In the genomic region with DNA sequence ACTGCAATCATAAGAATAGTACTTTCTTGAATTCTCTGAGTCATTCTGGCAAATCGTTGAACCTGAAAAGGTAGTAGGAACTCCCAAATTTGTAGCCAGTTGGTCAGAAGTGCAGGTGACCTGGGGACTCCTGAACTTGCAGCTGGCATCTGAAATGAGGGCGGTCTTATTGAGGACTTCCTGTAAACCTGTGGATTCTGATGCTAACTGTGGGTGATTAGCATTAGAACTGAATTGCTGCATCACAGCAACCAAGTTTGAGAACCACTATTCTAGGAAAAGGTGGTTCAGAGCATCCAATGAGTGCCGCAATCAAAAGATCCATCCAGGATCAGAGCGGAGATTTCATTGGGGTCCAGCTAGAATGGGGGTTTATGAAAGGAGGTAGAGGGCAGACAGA, we compare ENCODE assay signal across 1 cellular context.
TF ChIP-seq lines count a peak whose summit lies in the region.

No MANE protein-coding gene starts in this region.

TF ChIP-seq in GM23338, 12 proteins besides CTCF, POLR2A, EP300 and RAD21:
- TF ChIP-seq ETS1 (IDR thresholded peaks at IDR 0.05) (no peak), STAT1 (IDR thresholded peaks at IDR 0.05; ENCODE audit: unreplicated experiment) (no peak), NANOG (IDR thresholded peaks at IDR 0.05; ENCODE audit: borderline replicate concordance) (peak; percentile 58; the same call in 1 of the 2 replicates), POLR2AphosphoS5 (IDR thresholded peaks at IDR 0.05; ENCODE audit: low read depth) (no peak), EZH2phosphoT487 (IDR thresholded peaks at IDR 0.05; ENCODE audit: unreplicated experiment) (no peak), JUNB (IDR thresholded peaks at IDR 0.05; ENCODE audit: unreplicated experiment) (no peak)
- TF ChIP-seq, protein P1, sequence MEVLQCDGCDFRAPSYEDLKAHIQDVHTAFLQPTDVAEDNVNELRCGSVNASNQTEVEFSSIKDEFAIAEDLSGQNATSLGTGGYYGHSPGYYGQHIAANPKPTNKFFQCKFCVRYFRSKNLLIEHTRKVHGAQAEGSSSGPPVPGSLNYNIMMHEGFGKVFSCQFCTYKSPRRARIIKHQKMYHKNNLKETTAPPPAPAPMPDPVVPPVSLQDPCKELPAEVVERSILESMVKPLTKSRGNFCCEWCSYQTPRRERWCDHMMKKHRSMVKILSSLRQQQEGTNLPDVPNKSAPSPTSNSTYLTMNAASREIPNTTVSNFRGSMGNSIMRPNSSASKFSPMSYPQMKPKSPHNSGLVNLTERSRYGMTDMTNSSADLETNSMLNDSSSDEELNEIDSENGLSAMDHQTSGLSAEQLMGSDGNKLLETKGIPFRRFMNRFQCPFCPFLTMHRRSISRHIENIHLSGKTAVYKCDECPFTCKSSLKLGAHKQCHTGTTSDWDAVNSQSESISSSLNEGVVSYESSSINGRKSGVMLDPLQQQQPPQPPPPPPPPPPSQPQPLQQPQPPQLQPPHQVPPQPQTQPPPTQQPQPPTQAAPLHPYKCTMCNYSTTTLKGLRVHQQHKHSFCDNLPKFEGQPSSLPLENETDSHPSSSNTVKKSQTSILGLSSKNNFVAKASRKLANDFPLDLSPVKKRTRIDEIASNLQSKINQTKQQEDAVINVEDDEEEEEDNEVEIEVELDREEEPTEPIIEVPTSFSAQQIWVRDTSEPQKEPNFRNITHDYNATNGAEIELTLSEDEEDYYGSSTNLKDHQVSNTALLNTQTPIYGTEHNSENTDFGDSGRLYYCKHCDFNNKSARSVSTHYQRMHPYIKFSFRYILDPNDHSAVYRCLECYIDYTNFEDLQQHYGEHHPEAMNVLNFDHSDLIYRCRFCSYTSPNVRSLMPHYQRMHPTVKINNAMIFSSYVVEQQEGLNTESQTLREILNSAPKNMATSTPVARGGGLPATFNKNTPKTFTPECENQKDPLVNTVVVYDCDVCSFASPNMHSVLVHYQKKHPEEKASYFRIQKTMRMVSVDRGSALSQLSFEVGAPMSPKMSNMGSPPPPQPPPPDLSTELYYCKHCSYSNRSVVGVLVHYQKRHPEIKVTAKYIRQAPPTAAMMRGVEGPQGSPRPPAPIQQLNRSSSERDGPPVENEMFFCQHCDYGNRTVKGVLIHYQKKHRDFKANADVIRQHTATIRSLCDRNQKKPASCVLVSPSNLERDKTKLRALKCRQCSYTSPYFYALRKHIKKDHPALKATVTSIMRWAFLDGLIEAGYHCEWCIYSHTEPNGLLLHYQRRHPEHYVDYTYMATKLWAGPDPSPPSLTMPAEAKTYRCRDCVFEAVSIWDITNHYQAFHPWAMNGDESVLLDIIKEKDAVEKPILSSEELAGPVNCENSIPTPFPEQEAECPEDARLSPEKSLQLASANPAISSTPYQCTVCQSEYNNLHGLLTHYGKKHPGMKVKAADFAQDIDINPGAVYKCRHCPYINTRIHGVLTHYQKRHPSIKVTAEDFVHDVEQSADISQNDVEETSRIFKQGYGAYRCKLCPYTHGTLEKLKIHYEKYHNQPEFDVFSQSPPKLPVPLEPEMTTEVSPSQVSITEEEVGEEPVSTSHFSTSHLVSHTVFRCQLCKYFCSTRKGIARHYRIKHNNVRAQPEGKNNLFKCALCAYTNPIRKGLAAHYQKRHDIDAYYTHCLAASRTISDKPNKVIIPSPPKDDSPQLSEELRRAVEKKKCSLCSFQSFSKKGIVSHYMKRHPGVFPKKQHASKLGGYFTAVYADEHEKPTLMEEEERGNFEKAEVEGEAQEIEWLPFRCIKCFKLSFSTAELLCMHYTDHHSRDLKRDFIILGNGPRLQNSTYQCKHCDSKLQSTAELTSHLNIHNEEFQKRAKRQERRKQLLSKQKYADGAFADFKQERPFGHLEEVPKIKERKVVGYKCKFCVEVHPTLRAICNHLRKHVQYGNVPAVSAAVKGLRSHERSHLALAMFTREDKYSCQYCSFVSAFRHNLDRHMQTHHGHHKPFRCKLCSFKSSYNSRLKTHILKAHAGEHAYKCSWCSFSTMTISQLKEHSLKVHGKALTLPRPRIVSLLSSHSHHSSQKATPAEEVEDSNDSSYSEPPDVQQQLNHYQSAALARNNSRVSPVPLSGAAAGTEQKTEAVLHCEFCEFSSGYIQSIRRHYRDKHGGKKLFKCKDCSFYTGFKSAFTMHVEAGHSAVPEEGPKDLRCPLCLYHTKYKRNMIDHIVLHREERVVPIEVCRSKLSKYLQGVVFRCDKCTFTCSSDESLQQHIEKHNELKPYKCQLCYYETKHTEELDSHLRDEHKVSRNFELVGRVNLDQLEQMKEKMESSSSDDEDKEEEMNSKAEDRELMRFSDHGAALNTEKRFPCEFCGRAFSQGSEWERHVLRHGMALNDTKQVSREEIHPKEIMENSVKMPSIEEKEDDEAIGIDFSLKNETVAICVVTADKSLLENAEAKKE (CRISPR knock-in tag; IDR thresholded peaks at IDR 0.05), result no peak
- TF ChIP-seq, protein P2, sequence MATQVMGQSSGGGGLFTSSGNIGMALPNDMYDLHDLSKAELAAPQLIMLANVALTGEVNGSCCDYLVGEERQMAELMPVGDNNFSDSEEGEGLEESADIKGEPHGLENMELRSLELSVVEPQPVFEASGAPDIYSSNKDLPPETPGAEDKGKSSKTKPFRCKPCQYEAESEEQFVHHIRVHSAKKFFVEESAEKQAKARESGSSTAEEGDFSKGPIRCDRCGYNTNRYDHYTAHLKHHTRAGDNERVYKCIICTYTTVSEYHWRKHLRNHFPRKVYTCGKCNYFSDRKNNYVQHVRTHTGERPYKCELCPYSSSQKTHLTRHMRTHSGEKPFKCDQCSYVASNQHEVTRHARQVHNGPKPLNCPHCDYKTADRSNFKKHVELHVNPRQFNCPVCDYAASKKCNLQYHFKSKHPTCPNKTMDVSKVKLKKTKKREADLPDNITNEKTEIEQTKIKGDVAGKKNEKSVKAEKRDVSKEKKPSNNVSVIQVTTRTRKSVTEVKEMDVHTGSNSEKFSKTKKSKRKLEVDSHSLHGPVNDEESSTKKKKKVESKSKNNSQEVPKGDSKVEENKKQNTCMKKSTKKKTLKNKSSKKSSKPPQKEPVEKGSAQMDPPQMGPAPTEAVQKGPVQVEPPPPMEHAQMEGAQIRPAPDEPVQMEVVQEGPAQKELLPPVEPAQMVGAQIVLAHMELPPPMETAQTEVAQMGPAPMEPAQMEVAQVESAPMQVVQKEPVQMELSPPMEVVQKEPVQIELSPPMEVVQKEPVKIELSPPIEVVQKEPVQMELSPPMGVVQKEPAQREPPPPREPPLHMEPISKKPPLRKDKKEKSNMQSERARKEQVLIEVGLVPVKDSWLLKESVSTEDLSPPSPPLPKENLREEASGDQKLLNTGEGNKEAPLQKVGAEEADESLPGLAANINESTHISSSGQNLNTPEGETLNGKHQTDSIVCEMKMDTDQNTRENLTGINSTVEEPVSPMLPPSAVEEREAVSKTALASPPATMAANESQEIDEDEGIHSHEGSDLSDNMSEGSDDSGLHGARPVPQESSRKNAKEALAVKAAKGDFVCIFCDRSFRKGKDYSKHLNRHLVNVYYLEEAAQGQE (IDR thresholded peaks at IDR 0.05; ENCODE audit: unreplicated experiment), result no peak
